ENCODE assay signal across 36 cellular contexts in genomic region chr19:732325-733069, GRCh38. TPM values are rescaled to one million over a fixed set of nuclear protein-coding genes. Genes with fewer than 3 reads are reported as not detected.
"Had no signal": no experiment of that assay in that cellular context is flagged by ENCODE, and none has a peak within 500 bp of the region (broad histone marks: within the 10 kb centered on the region; RNA-seq: fewer than 3 reads in every experiment).

No MANE protein-coding gene starts in this region.

- H3K27ac ChIP-seq: breast epithelium, epithelial cell of prostate, heart right ventricle, left lung, neutrophil, right lobe of liver, skin epidermis, uterus, WERI-Rb-1 had no signal

- H3K4me3 Mint-ChIP-seq: activated CD8-positive, alpha-beta memory T cell treated with anti-CD3 and anti-CD28 coated beads, Interleukin-2, amount 10 ng/mL, durations not matched to agents 7 days and 5 days; activated CD8-positive, alpha-beta T cell treated with anti-CD3 and anti-CD28 coated beads, Interleukin-2, amount 10 ng/mL, durations not matched to agents 7 days and 5 days; central memory CD8-positive, alpha-beta T cell; nephron; stimulated activated naive CD8-positive, alpha-beta T cell treated with anti-CD3 and anti-CD28 coated beads, Interleukin-15, Interleukin-2, amounts not matched to agents 100 ng/mL and 50 ng/mL, for 24 hours; type B pancreatic cell had no signal

- H3K4me1 ChIP-seq: breast epithelium, right lobe of liver, uterus had no signal

- H3K9me3 ChIP-seq: breast epithelium, esophagus squamous epithelium, heart right ventricle, left lung, mucosa of descending colon, neutrophil, right lobe of liver, uterus had no signal

- H3K27me3 Mint-ChIP-seq: activated CD8-positive, alpha-beta memory T cell treated with anti-CD3 and anti-CD28 coated beads, Interleukin-2, amount 10 ng/mL, durations not matched to agents 7 days and 5 days; stimulated activated naive CD8-positive, alpha-beta T cell treated with anti-CD3 and anti-CD28 coated beads, Interleukin-15, Interleukin-2, amounts not matched to agents 100 ng/mL and 50 ng/mL, for 24 hours; type B pancreatic cell had no signal

- H3K27ac Mint-ChIP-seq: activated CD8-positive, alpha-beta memory T cell treated with anti-CD3 and anti-CD28 coated beads, Interleukin-2, amount 10 ng/mL, durations not matched to agents 7 days and 5 days; activated CD8-positive, alpha-beta T cell treated with anti-CD3 and anti-CD28 coated beads, Interleukin-2, amount 10 ng/mL, durations not matched to agents 7 days and 5 days; activated T-helper 2 cell treated with anti-CD3 and anti-CD28 coated beads, Interferon-gamma antibody, Interleukin-2, Interleukin-4, amounts not matched to agents 10 μg/mL and 5 μg/mL and 100 μg/mL, durations not matched to agents 14 hours and 24 hours and 36 hours; stimulated activated naive CD8-positive, alpha-beta T cell treated with anti-CD3 and anti-CD28 coated beads, Interleukin-15, Interleukin-2, amounts not matched to agents 100 ng/mL and 50 ng/mL, for 24 hours; type B pancreatic cell had no signal

- DNase-seq: activated CD8-positive, alpha-beta memory T cell treated with anti-CD3 and anti-CD28 coated beads, Interleukin-2, amount 10 ng/mL, durations not matched to agents 7 days and 5 days; activated CD8-positive, alpha-beta T cell treated with anti-CD3 and anti-CD28 coated beads, Interleukin-2, amount 10 ng/mL, durations not matched to agents 7 days and 5 days; activated naive CD4-positive, alpha-beta T cell; activated T-cell treated with anti-CD3 and anti-CD28 coated beads, Interleukin-2, amount 50 U/mL, for 48 hours; dermis blood vessel endothelial cell; effector CD4-positive, alpha-beta T cell; esophagus squamous epithelium; foreskin melanocyte; heart right ventricle; left lung; mucosa of descending colon; right lobe of liver; stimulated activated CD4-positive, alpha-beta T cell treated with anti-CD3 and anti-CD28 coated beads, Interleukin-12 subunit alpha, Interleukin-12 subunit beta, amount 100 ng/mL, for 4 hours; stimulated activated CD4-positive, alpha-beta T cell treated with anti-CD3 and anti-CD28 coated beads, Interleukin-4, amount 100 ng/mL, for 1 hour; uterus; WERI-Rb-1 had no signal

- H3K4me3 ChIP-seq: breast epithelium, esophagus squamous epithelium, heart right ventricle, left lung, lung, mucosa of descending colon, right lobe of liver, skin epidermis, uterus had no signal

- ATAC-seq: activated CD4-positive, CD25-positive, alpha-beta regulatory T cell treated with anti-CD3 and anti-CD28 coated beads, Interleukin-2, amount 50 U/mL, for 24 hours; activated CD8-positive, alpha-beta memory T cell treated with anti-CD3 and anti-CD28 coated beads, Interleukin-2, amount 10 ng/mL, durations not matched to agents 7 days and 5 days; activated CD8-positive, alpha-beta T cell treated with anti-CD3 and anti-CD28 coated beads, Interleukin-2, amount 10 ng/mL, durations not matched to agents 7 days and 5 days; activated naive CD4-positive, alpha-beta T cell treated with anti-CD3 and anti-CD28 coated beads, Interleukin-2, amount 50 U/mL, for 72 hours; left lung; right lobe of liver had no signal

- H3K27me3 ChIP-seq: breast epithelium, esophagus squamous epithelium, heart right ventricle, left lung, right lobe of liver, uterus had no signal

- H3K36me3 Mint-ChIP-seq: activated CD8-positive, alpha-beta memory T cell treated with anti-CD3 and anti-CD28 coated beads, Interleukin-2, amount 10 ng/mL, durations not matched to agents 7 days and 5 days; activated naive CD4-positive, alpha-beta T cell treated with anti-CD3 and anti-CD28 coated beads, Interleukin-2, amount 50 U/mL, for 72 hours; type B pancreatic cell had no signal

- H3K9me3 Mint-ChIP-seq: activated naive CD4-positive, alpha-beta T cell treated with anti-CD3 and anti-CD28 coated beads, Interleukin-2, amount 50 U/mL, for 72 hours; activated T-helper 2 cell treated with anti-CD3 and anti-CD28 coated beads, Interferon-gamma antibody, Interleukin-2, Interleukin-4, amounts not matched to agents 10 μg/mL and 5 μg/mL and 100 μg/mL, durations not matched to agents 14 hours and 24 hours and 36 hours; central memory CD8-positive, alpha-beta T cell; nephron; stimulated activated naive CD8-positive, alpha-beta T cell treated with anti-CD3 and anti-CD28 coated beads, Interleukin-15, Interleukin-2, amounts not matched to agents 100 ng/mL and 50 ng/mL, for 24 hours; type B pancreatic cell had no signal

- H3K4me1 Mint-ChIP-seq: nephron had no signal

- H3K36me3 ChIP-seq: breast epithelium, left lung, neutrophil, right lobe of liver, uterus had no signal

RNA-seq across cellular contexts. Expression of gene MISP, which starts 18.4 kb away (rescaled TPM):
- total RNA-seq: activated CD8-positive, alpha-beta memory T cell treated with anti-CD3 and anti-CD28 coated beads, Interleukin-2, amount 10 ng/mL, durations not matched to agents 7 days and 5 days; activated CD8-positive, alpha-beta T cell treated with anti-CD3 and anti-CD28 coated beads, Interleukin-2, amount 10 ng/mL, durations not matched to agents 7 days and 5 days; activated T-helper 2 cell treated with anti-CD3 and anti-CD28 coated beads, Interferon-gamma antibody, Interleukin-2, Interleukin-4, amounts not matched to agents 10 μg/mL and 5 μg/mL and 100 μg/mL, durations not matched to agents 14 hours and 24 hours and 36 hours; dermis blood vessel endothelial cell; heart right ventricle; subcutaneous adipose tissue; T-helper 1 cell treated with Interleukin-12 subunit alpha and Interleukin-12 subunit beta and Interleukin-4 antibody, amounts not matched to agents 30 ng/mL and 1 ng/mL, for 36 hours had no signal

RNA-seq across cellular contexts. Expression of gene PALM, which starts 23.8 kb away (rescaled TPM):
- total RNA-seq: activated CD8-positive, alpha-beta memory T cell treated with anti-CD3 and anti-CD28 coated beads, Interleukin-2, amount 10 ng/mL, durations not matched to agents 7 days and 5 days; activated CD8-positive, alpha-beta T cell treated with anti-CD3 and anti-CD28 coated beads, Interleukin-2, amount 10 ng/mL, durations not matched to agents 7 days and 5 days; activated T-helper 2 cell treated with anti-CD3 and anti-CD28 coated beads, Interferon-gamma antibody, Interleukin-2, Interleukin-4, amounts not matched to agents 10 μg/mL and 5 μg/mL and 100 μg/mL, durations not matched to agents 14 hours and 24 hours and 36 hours; T-helper 1 cell treated with Interleukin-12 subunit alpha and Interleukin-12 subunit beta and Interleukin-4 antibody, amounts not matched to agents 30 ng/mL and 1 ng/mL, for 36 hours had no signal

RNA-seq across cellular contexts. Expression of gene PRSS57, which starts 37.2 kb away (rescaled TPM):
- total RNA-seq: activated CD8-positive, alpha-beta T cell treated with anti-CD3 and anti-CD28 coated beads, Interleukin-2, amount 10 ng/mL, durations not matched to agents 7 days and 5 days; activated naive CD4-positive, alpha-beta T cell treated with anti-CD3 and anti-CD28 coated beads, Interleukin-2, amount 50 U/mL, for 72 hours; activated T-helper 2 cell treated with anti-CD3 and anti-CD28 coated beads, Interferon-gamma antibody, Interleukin-2, Interleukin-4, amounts not matched to agents 10 μg/mL and 5 μg/mL and 100 μg/mL, durations not matched to agents 14 hours and 24 hours and 36 hours; breast epithelium; dermis blood vessel endothelial cell; esophagus squamous epithelium; glomerular endothelial cell; heart right ventricle; left lung; mesenteric fat pad; mucosa of descending colon; myocyte; osteocyte; posterior vena cava; renal cortical epithelial cell; subcutaneous adipose tissue; T-helper 1 cell treated with Interleukin-12 subunit alpha and Interleukin-12 subunit beta and Interleukin-4 antibody, amounts not matched to agents 30 ng/mL and 1 ng/mL, for 36 hours; uterus had no signal
